21 cellular contexts compared by ENCODE assay signal in the genomic region with DNA sequence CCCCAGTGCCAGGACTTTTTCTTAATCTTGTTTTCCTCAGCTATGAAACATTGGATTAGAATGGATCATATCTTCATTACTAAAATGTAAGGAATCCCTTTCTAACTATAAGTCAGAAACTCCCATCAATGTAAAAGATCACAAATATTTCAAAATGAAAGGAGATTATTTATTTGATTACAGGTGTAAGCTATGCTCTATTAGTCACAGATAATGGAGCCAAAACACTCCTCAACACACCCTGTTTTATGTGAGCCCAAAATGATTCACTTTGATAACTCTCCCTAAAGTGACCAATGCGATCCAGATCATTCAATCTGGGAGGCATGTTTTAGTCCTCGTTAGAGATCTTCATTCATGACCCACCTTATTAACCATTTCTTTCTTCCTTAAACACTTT.
"Had no signal": no experiment of that assay in that cellular context is flagged by ENCODE, and none has a peak within 500 bp of the region (broad histone marks: within the 10 kb centered on the region; RNA-seq: fewer than 3 reads in every experiment).

No MANE protein-coding gene starts in this region.

- H3K4me1 ChIP-seq: esophagus squamous epithelium, gastrocnemius medialis, lower lobe of right lung, psoas muscle, sigmoid colon, testis, tibial artery, upper lobe of left lung had no signal

- H3K9me3 ChIP-seq: esophagus squamous epithelium, gastrocnemius medialis, lower lobe of right lung, ovary, psoas muscle, sigmoid colon, testis, tibial artery, upper lobe of left lung had no signal

- H3K27me3 ChIP-seq: esophagus squamous epithelium, gastrocnemius medialis, ovary, sigmoid colon, testis, tibial artery, upper lobe of left lung had no signal

- DNase-seq: effector CD8-positive, alpha-beta T cell; endodermal cell; esophagus squamous epithelium; gastrocnemius medialis; head of caudate nucleus; left ventricle myocardium superior; lower lobe of right lung; natural killer cell; occipital lobe; ovary; posterior cingulate gyrus; psoas muscle; right cardiac atrium; sigmoid colon; stimulated activated CD4-positive, alpha-beta T cell treated with anti-CD3 and anti-CD28 coated beads, Interleukin-2, amount 100 ng/mL, for 24 hours; stimulated activated CD4-positive, alpha-beta T cell treated with anti-CD3 and anti-CD28 coated beads, Interleukin-4, amount 100 ng/mL, for 24 hours; stimulated activated naive CD8-positive, alpha-beta T cell treated with anti-CD3 and anti-CD28 coated beads, Interleukin-15, Interleukin-2, amounts not matched to agents 100 U/mL and 50 U/mL, for 24 hours; substantia nigra; testis; tibial artery; upper lobe of left lung had no signal

- H3K36me3 ChIP-seq: esophagus squamous epithelium, gastrocnemius medialis, lower lobe of right lung, ovary, sigmoid colon, tibial artery, upper lobe of left lung had no signal

- H3K27ac ChIP-seq: esophagus squamous epithelium, gastrocnemius medialis, lower lobe of right lung, ovary, psoas muscle, sigmoid colon, testis, tibial artery, upper lobe of left lung had no signal

- H3K4me3 ChIP-seq: esophagus squamous epithelium, gastrocnemius medialis, lower lobe of right lung, ovary, psoas muscle, sigmoid colon, testis, tibial artery, upper lobe of left lung had no signal
